Comparison of ENCODE assay signal across 1 cellular context in genomic region chr4:2418652-2419571, GRCh38.
TF ChIP-seq lines count a peak whose summit lies in the region.

Gene CFAP99 (plus strand): TSS chr4:2418955.

TF ChIP-seq in HepG2, 621 proteins besides CTCF, POLR2A, EP300 and RAD21 (continued from another document and continues in another):
- TF ChIP-seq ZNF512B (CRISPR knock-in tag; IDR thresholded peaks at IDR 0.05; ENCODE audit: borderline replicate concordance) (no peak), PHB2 (IDR thresholded peaks at IDR 0.05; ENCODE audit: partially characterized antibody) (no peak), EHMT2 (IDR thresholded peaks at IDR 0.05; ENCODE audit: borderline replicate concordance, low read depth, low read length) (no peak), ZNF605 (CRISPR knock-in tag; IDR thresholded peaks at IDR 0.05) (no peak), SRSF1 (optimal IDR thresholded peaks at IDR 0.05; ENCODE audit: low read depth, low read length) (no peak), SP1 (IDR thresholded peaks at IDR 0.05) (no peak), SP1 (CRISPR knock-in tag; IDR thresholded peaks at IDR 0.05) (peak; percentile 50; the same call in 1 of the 2 replicates), ZBTB34 (CRISPR knock-in tag; IDR thresholded peaks at IDR 0.05) (no peak), ATF2 (CRISPR knock-in tag; IDR thresholded peaks at IDR 0.05) (0 out of 2 replicates have a peak, but pooled peaks have one; percentile 41), HNRNPH1 (optimal IDR thresholded peaks at IDR 0.05; ENCODE audit: low read depth, low read length) (no peak), ZNF737 (CRISPR knock-in tag; IDR thresholded peaks at IDR 0.05; ENCODE audit: borderline replicate concordance) (no peak), PTBP1 (IDR thresholded peaks at IDR 0.05; ENCODE audit: low read depth, low read length, poor library complexity, severe bottlenecking) (no peak), ZNF343 (CRISPR knock-in tag; IDR thresholded peaks at IDR 0.05) (no peak), CBX2 (IDR thresholded peaks at IDR 0.05; ENCODE audit: low read depth, low read length) (no peak), CBX2 (CRISPR knock-in tag; IDR thresholded peaks at IDR 0.05; ENCODE audit: low read depth) (no peak), ZNF577 (CRISPR knock-in tag; IDR thresholded peaks at IDR 0.05; ENCODE audit: borderline replicate concordance, low read depth) (no peak), DPF2 (CRISPR knock-in tag; IDR thresholded peaks at IDR 0.05; ENCODE audit: borderline replicate concordance, low read depth) (no peak), ETV6 (CRISPR knock-in tag; conservative IDR thresholded peaks at IDR 0.05) (no peak), ZNF839 (CRISPR knock-in tag; IDR thresholded peaks at IDR 0.05; ENCODE audit: borderline replicate concordance) (no peak), ZBTB38 (CRISPR knock-in tag; IDR thresholded peaks at IDR 0.05) (peak; percentile 18; the same call in 1 of the 2 replicates), TEAD2 (CRISPR knock-in tag; IDR thresholded peaks at IDR 0.05) (no peak), ZNF10 (CRISPR knock-in tag; IDR thresholded peaks at IDR 0.05; ENCODE audit: borderline replicate concordance, low read depth) (no peak), ZNF383 (CRISPR knock-in tag; IDR thresholded peaks at IDR 0.05; ENCODE audit: borderline replicate concordance) (no peak), BATF2 (CRISPR knock-in tag; IDR thresholded peaks at IDR 0.05) (no peak), TRIM22 (IDR thresholded peaks at IDR 0.05) (no peak), GMEB2 (CRISPR knock-in tag; IDR thresholded peaks at IDR 0.05; ENCODE audit: low read depth) (peak; percentile 92), ZNF441 (CRISPR knock-in tag; IDR thresholded peaks at IDR 0.05; ENCODE audit: borderline replicate concordance) (no peak), HIVEP1 (CRISPR knock-in tag; IDR thresholded peaks at IDR 0.05) (no peak), KAT7 (CRISPR knock-in tag; IDR thresholded peaks at IDR 0.05; ENCODE audit: borderline replicate concordance) (no peak), RELA (CRISPR knock-in tag; IDR thresholded peaks at IDR 0.05) (no peak), PAX8 (CRISPR knock-in tag; IDR thresholded peaks at IDR 0.05; ENCODE audit: borderline replicate concordance) (no peak), GTF2F1 (IDR thresholded peaks at IDR 0.05; ENCODE audit: low read length) (no peak), MXI1 (IDR thresholded peaks at IDR 0.05; ENCODE audit: borderline replicate concordance, low read depth, low read length) (peak; percentile 95; the same call in 1 of the 3 replicates), NFE2 (CRISPR knock-in tag; IDR thresholded peaks at IDR 0.05) (no peak), ZNF546 (CRISPR knock-in tag; conservative IDR thresholded peaks at IDR 0.05) (no peak)
- TF ChIP-seq, protein P1, sequence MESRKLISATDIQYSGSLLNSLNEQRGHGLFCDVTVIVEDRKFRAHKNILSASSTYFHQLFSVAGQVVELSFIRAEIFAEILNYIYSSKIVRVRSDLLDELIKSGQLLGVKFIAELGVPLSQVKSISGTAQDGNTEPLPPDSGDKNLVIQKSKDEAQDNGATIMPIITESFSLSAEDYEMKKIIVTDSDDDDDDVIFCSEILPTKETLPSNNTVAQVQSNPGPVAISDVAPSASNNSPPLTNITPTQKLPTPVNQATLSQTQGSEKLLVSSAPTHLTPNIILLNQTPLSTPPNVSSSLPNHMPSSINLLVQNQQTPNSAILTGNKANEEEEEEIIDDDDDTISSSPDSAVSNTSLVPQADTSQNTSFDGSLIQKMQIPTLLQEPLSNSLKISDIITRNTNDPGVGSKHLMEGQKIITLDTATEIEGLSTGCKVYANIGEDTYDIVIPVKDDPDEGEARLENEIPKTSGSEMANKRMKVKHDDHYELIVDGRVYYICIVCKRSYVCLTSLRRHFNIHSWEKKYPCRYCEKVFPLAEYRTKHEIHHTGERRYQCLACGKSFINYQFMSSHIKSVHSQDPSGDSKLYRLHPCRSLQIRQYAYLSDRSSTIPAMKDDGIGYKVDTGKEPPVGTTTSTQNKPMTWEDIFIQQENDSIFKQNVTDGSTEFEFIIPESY (CRISPR knock-in tag; IDR thresholded peaks at IDR 0.05) = peak; percentile 5; the same call in 1 of the 2 replicates
- TF ChIP-seq, protein P2, sequence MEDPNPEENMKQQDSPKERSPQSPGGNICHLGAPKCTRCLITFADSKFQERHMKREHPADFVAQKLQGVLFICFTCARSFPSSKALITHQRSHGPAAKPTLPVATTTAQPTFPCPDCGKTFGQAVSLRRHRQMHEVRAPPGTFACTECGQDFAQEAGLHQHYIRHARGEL (CRISPR knock-in tag; IDR thresholded peaks at IDR 0.05) = no peak
- TF ChIP-seq, protein P3, sequence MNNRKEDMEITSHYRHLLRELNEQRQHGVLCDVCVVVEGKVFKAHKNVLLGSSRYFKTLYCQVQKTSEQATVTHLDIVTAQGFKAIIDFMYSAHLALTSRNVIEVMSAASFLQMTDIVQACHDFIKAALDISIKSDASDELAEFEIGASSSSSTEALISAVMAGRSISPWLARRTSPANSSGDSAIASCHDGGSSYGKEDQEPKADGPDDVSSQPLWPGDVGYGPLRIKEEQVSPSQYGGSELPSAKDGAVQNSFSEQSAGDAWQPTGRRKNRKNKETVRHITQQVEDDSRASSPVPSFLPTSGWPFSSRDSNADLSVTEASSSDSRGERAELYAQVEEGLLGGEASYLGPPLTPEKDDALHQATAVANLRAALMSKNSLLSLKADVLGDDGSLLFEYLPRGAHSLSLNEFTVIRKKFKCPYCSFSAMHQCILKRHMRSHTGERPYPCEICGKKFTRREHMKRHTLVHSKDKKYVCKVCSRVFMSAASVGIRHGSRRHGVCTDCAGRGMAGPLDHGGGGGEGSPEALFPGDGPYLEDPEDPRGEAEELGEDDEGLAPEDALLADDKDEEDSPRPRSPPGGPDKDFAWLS (CRISPR knock-in tag; IDR thresholded peaks at IDR 0.05; ENCODE audit: borderline replicate concordance) = no peak
- TF ChIP-seq, protein P4, sequence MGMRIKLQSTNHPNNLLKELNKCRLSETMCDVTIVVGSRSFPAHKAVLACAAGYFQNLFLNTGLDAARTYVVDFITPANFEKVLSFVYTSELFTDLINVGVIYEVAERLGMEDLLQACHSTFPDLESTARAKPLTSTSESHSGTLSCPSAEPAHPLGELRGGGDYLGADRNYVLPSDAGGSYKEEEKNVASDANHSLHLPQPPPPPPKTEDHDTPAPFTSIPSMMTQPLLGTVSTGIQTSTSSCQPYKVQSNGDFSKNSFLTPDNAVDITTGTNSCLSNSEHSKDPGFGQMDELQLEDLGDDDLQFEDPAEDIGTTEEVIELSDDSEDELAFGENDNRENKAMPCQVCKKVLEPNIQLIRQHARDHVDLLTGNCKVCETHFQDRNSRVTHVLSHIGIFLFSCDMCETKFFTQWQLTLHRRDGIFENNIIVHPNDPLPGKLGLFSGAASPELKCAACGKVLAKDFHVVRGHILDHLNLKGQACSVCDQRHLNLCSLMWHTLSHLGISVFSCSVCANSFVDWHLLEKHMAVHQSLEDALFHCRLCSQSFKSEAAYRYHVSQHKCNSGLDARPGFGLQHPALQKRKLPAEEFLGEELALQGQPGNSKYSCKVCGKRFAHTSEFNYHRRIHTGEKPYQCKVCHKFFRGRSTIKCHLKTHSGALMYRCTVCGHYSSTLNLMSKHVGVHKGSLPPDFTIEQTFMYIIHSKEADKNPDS (CRISPR knock-in tag; IDR thresholded peaks at IDR 0.05) = no peak
- TF ChIP-seq, protein P5, sequence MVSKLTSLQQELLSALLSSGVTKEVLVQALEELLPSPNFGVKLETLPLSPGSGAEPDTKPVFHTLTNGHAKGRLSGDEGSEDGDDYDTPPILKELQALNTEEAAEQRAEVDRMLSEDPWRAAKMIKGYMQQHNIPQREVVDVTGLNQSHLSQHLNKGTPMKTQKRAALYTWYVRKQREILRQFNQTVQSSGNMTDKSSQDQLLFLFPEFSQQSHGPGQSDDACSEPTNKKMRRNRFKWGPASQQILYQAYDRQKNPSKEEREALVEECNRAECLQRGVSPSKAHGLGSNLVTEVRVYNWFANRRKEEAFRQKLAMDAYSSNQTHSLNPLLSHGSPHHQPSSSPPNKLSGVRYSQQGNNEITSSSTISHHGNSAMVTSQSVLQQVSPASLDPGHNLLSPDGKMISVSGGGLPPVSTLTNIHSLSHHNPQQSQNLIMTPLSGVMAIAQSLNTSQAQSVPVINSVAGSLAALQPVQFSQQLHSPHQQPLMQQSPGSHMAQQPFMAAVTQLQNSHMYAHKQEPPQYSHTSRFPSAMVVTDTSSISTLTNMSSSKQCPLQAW (CRISPR knock-in tag; IDR thresholded peaks at IDR 0.05) = no peak
- TF ChIP-seq, protein P6, sequence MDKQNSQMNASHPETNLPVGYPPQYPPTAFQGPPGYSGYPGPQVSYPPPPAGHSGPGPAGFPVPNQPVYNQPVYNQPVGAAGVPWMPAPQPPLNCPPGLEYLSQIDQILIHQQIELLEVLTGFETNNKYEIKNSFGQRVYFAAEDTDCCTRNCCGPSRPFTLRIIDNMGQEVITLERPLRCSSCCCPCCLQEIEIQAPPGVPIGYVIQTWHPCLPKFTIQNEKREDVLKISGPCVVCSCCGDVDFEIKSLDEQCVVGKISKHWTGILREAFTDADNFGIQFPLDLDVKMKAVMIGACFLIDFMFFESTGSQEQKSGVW (CRISPR knock-in tag; IDR thresholded peaks at IDR 0.05; ENCODE audit: borderline replicate concordance) = no peak
- TF ChIP-seq, protein P7, sequence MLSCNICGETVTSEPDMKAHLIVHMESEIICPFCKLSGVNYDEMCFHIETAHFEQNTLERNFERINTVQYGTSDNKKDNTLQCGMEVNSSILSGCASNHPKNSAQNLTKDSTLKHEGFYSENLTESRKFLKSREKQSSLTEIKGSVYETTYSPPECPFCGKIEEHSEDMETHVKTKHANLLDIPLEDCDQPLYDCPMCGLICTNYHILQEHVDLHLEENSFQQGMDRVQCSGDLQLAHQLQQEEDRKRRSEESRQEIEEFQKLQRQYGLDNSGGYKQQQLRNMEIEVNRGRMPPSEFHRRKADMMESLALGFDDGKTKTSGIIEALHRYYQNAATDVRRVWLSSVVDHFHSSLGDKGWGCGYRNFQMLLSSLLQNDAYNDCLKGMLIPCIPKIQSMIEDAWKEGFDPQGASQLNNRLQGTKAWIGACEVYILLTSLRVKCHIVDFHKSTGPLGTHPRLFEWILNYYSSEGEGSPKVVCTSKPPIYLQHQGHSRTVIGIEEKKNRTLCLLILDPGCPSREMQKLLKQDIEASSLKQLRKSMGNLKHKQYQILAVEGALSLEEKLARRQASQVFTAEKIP (CRISPR knock-in tag; IDR thresholded peaks at IDR 0.05; ENCODE audit: borderline replicate concordance) = no peak
